In the genomic region with DNA sequence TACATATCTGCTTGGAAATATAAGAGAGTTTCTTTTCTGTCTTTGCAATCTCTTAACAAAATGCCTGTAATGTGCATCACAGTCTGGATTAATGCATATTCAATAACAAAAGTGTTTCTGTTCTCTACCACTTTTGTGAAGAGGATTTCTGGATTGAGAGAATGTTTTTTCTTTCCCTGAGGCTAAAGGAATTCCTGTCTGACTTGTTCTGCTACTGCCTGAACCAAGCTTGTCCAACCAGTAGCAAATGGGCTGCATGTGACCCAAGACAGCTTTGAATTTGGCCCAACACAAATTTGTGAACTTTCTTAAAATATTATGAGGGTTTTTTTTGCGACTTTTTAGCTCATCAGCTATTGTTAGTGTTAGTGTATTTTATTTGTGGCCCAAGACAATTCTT, we compare ENCODE assay signal across 18 cellular contexts.
"Had no signal": no experiment of that assay in that cellular context is flagged by ENCODE, and none has a peak within 500 bp of the region (broad histone marks: within the 10 kb centered on the region; RNA-seq: fewer than 3 reads in every experiment).

No MANE protein-coding gene starts in this region.

- H3K36me3 ChIP-seq: esophagus muscularis mucosa, right atrium auricular region, transverse colon had no signal

- H3K27me3 Mint-ChIP-seq: activated T-helper 17 cell treated with anti-CD3 and anti-CD28 coated beads, Interleukin-2, amount 50 U/mL, for 72 hours; T-cell had no signal

- H3K36me3 Mint-ChIP-seq: T-cell had no signal

- ATAC-seq: activated T-helper 17 cell treated with anti-CD3 and anti-CD28 coated beads, Interleukin-2, amount 50 U/mL, for 72 hours; T-cell had no signal

- H3K4me1 ChIP-seq: esophagus muscularis mucosa, right atrium auricular region, transverse colon had no signal

- H3K27ac Mint-ChIP-seq: activated naive CD4-positive, alpha-beta T cell treated with anti-CD3 and anti-CD28 coated beads for 36 hours; activated T-helper 17 cell treated with anti-CD3 and anti-CD28 coated beads, Interleukin-2, amount 50 U/mL, for 72 hours; nephron; T-cell had no signal

- H3K4me3 Mint-ChIP-seq: activated naive CD4-positive, alpha-beta T cell treated with anti-CD3 and anti-CD28 coated beads for 36 hours; activated T-helper 17 cell treated with anti-CD3 and anti-CD28 coated beads, Interleukin-2, amount 50 U/mL, for 72 hours; nephron; T-cell had no signal

- H3K9me3 ChIP-seq: esophagus muscularis mucosa, right atrium auricular region, transverse colon had no signal

- H3K9me3 Mint-ChIP-seq: activated naive CD4-positive, alpha-beta T cell treated with anti-CD3 and anti-CD28 coated beads for 36 hours; activated T-helper 17 cell treated with anti-CD3 and anti-CD28 coated beads, Interleukin-2, amount 50 U/mL, for 72 hours; T-cell had no signal

- H3K27ac ChIP-seq: dorsolateral prefrontal cortex, esophagus muscularis mucosa, right atrium auricular region, skin epidermis, transverse colon had no signal

- H3K4me1 Mint-ChIP-seq: activated T-helper 17 cell treated with anti-CD3 and anti-CD28 coated beads, Interleukin-2, amount 50 U/mL, for 72 hours; nephron; T-cell had no signal

- H3K4me3 ChIP-seq: dorsolateral prefrontal cortex, esophagus muscularis mucosa, right atrium auricular region, skin epidermis, transverse colon had no signal

- H3K27me3 ChIP-seq: esophagus muscularis mucosa, right atrium auricular region, transverse colon had no signal

- DNase-seq: activated CD4-positive, CD25-positive, alpha-beta regulatory T cell treated with anti-CD3 and anti-CD28 coated beads, Interleukin-2, amount 50 U/mL, for 72 hours; activated naive CD4-positive, alpha-beta T cell treated with anti-CD3 and anti-CD28 coated beads for 36 hours; activated T-cell treated with anti-CD3 and anti-CD28 coated beads for 4 hours; dorsolateral prefrontal cortex; hippocampal formation; mesenchymal stem cell; nucleus accumbens; stimulated activated CD4-positive, alpha-beta T cell treated with anti-CD3 and anti-CD28 coated beads, Interleukin-15, amount 100 ng/mL, for 24 hours; stimulated activated CD4-positive, alpha-beta T cell treated with anti-CD3 and anti-CD28 coated beads, Interleukin-4, amount 100 ng/mL, for 24 hours; stimulated activated naive CD4-positive, alpha-beta T cell; T-cell; T1000; transverse colon had no signal
